Comparison of ENCODE assay signal across 10 cellular contexts in genomic region chr11:60951611-60951908, GRCh38. TPM values are rescaled to one million over a fixed set of nuclear protein-coding genes. Genes with fewer than 3 reads are reported as not detected.
DNase-seq lines count a peak whose midpoint lies in the region; FAIRE-seq and TF ChIP-seq lines count a peak whose summit lies in the region.
"Had no signal": no experiment of that assay in that cellular context is flagged by ENCODE, and none has a peak within 500 bp of the region (broad histone marks: within the 10 kb centered on the region; RNA-seq: fewer than 3 reads in every experiment).

No MANE protein-coding gene starts in this region.

- no peak for TF ChIP-seq POLR2A in suprapubic skin (IDR thresholded peaks at IDR 0.05)

- H3K4me1 ChIP-seq in liver (ENCODE audit: control insufficient read depth in 4 of 4, insufficient read depth in 4 of 4, low read length in 3 of 4) (peaks cover 5 to 23% (median 14%) of the 10 kb centered on the region in 4 donors), suprapubic skin (peaks cover 40% of the 10 kb centered on the region)

- H3K27ac Mint-ChIP-seq in IgD-negative memory B cell = peak overlapping the region; percentile 90 to 98 (median 94)

- 16% methylated on average over 9 of the region's 9 CpGs for WGBS in liver
- 16% methylated on average over 9 of the region's 9 CpGs for WGBS in suprapubic skin

- no peaks in the 10 kb centered on the region for H3K9me3 Mint-ChIP-seq in IgD-negative memory B cell

- H3K36me3 ChIP-seq in bronchial epithelial cell (ENCODE audit: control insufficient read depth, insufficient read depth, low read length) (no peaks in the 10 kb centered on the region), liver (ENCODE audit: control insufficient read depth in 4 of 4, insufficient read depth in 3 of 4, low read depth in 1 of 4, low read length in 3 of 4) (peaks cover 0 to 3% (median under 1%) of the 10 kb centered on the region in 4 donors), suprapubic skin (no peaks in the 10 kb centered on the region)

- TF ChIP-seq EP300 in suprapubic skin (IDR thresholded peaks at IDR 0.05) = no peak

- H3K9ac ChIP-seq in liver (ENCODE audit: low read depth in 1 of 2, low read length in 2 of 2) = peak overlapping the region in 1 of 2 donors; percentile 73

- FAIRE-seq in bronchial epithelial cell (lab: Jason Lieb, UNC) = no peak
- FAIRE-seq: H54 had no signal

- H3K9me3 ChIP-seq in liver (ENCODE audit: control insufficient read depth in 4 of 4, low read length in 3 of 4) (no peaks in the 10 kb centered on the region), suprapubic skin (no peaks in the 10 kb centered on the region)

- TF ChIP-seq CTCF in bronchial epithelial cell (IDR thresholded peaks at IDR 0.05; ENCODE audit: insufficient read depth, low read length, severe bottlenecking) (no peak), liver (IDR thresholded peaks at IDR 0.05; ENCODE audit: low read depth, low read length, missing input control) (no peak), suprapubic skin (IDR thresholded peaks at IDR 0.05) (no peak)

- peak overlapping the region; percentile 83 to 95 (median 88) for H3K4me3 Mint-ChIP-seq in IgD-negative memory B cell

- peaks cover 27 to 45% (median 33%) of the 10 kb centered on the region in 3 donors for H3K4me1 Mint-ChIP-seq in IgD-negative memory B cell

- DNase-seq in bronchial epithelial cell (ENCODE audit: low read depth) = no peak
- DNase-seq in suprapubic skin (ENCODE audit: low spot score in 2 of 2) = no peak
- no peak for DNase-seq in cerebellum (ENCODE audit: low spot score)
- no peak for DNase-seq in head of caudate nucleus
- no peak for DNase-seq in NCI-H524 treated with DMSO at 0.1 percent for 48 hours (lab: John Stamatoyannopoulos, UW)
- DNase-seq: erythroblast had no signal

- H3K4me3 ChIP-seq in bronchial epithelial cell (ENCODE audit: low read depth, low read length) (peak overlapping the region; percentile 17), liver (ENCODE audit: low read depth in 1 of 3, low read length in 3 of 3) (peak overlapping the region; percentile 6 to 88 (median 46)), suprapubic skin (peak overlapping the region; percentile 49)

- no peak for TF ChIP-seq RAD21 in liver (IDR thresholded peaks at IDR 0.05)

- H3K27me3 ChIP-seq in bronchial epithelial cell (ENCODE audit: control insufficient read depth, insufficient read depth, low read length) (no peaks in the 10 kb centered on the region), liver (ENCODE audit: control insufficient read depth in 4 of 4, insufficient read depth in 4 of 4, low read length in 3 of 4) (no peaks in the 10 kb centered on the region), suprapubic skin (no peaks in the 10 kb centered on the region)

- intact Hi-C loops in head of caudate nucleus (cut with DNase I) = no loop called here

- H3K27ac ChIP-seq in liver (ENCODE audit: low read depth in 1 of 2, low read length in 2 of 2) (peak overlapping the region; percentile 77 to 96), suprapubic skin (peak overlapping the region; percentile 77)

- H3K36me3 Mint-ChIP-seq in IgD-negative memory B cell = no peaks in the 10 kb centered on the region

- no peaks in the 10 kb centered on the region for H3K27me3 Mint-ChIP-seq in IgD-negative memory B cell

TF ChIP-seq in liver, 16 proteins besides CTCF, POLR2A, EP300 and RAD21:
- TF ChIP-seq FOXA2 (IDR thresholded peaks at IDR 0.05) = no peak
- TF ChIP-seq ZBTB33 (IDR thresholded peaks at IDR 0.05) = no peak
- no peak for TF ChIP-seq EGR1 (IDR thresholded peaks at IDR 0.05; ENCODE audit: low read depth in 2 of 2)
- TF ChIP-seq MAX (IDR thresholded peaks at IDR 0.05) = no peak
- no peak for TF ChIP-seq HNF4A (conservative IDR thresholded peaks at IDR 0.05)
- no peak for TF ChIP-seq YY1 (IDR thresholded peaks at IDR 0.05)
- no peak for TF ChIP-seq RXRA (IDR thresholded peaks at IDR 0.05)
- TF ChIP-seq TAF1 (conservative IDR thresholded peaks at IDR 0.05) = no peak
- TF ChIP-seq NR2F2 (IDR thresholded peaks at IDR 0.05) = no peak
- TF ChIP-seq SP1 (IDR thresholded peaks at IDR 0.05) = no peak
- no peak for TF ChIP-seq GABPA (IDR thresholded peaks at IDR 0.05 in 1 of 2, conservative IDR thresholded peaks at IDR 0.05 in 1 of 2)
- no peak for TF ChIP-seq HNF4G (IDR thresholded peaks at IDR 0.05)
- TF ChIP-seq, protein P1, sequence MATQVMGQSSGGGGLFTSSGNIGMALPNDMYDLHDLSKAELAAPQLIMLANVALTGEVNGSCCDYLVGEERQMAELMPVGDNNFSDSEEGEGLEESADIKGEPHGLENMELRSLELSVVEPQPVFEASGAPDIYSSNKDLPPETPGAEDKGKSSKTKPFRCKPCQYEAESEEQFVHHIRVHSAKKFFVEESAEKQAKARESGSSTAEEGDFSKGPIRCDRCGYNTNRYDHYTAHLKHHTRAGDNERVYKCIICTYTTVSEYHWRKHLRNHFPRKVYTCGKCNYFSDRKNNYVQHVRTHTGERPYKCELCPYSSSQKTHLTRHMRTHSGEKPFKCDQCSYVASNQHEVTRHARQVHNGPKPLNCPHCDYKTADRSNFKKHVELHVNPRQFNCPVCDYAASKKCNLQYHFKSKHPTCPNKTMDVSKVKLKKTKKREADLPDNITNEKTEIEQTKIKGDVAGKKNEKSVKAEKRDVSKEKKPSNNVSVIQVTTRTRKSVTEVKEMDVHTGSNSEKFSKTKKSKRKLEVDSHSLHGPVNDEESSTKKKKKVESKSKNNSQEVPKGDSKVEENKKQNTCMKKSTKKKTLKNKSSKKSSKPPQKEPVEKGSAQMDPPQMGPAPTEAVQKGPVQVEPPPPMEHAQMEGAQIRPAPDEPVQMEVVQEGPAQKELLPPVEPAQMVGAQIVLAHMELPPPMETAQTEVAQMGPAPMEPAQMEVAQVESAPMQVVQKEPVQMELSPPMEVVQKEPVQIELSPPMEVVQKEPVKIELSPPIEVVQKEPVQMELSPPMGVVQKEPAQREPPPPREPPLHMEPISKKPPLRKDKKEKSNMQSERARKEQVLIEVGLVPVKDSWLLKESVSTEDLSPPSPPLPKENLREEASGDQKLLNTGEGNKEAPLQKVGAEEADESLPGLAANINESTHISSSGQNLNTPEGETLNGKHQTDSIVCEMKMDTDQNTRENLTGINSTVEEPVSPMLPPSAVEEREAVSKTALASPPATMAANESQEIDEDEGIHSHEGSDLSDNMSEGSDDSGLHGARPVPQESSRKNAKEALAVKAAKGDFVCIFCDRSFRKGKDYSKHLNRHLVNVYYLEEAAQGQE (IDR thresholded peaks at IDR 0.05) = no peak
- TF ChIP-seq JUND (IDR thresholded peaks at IDR 0.05) = no peak
- TF ChIP-seq, protein P2, sequence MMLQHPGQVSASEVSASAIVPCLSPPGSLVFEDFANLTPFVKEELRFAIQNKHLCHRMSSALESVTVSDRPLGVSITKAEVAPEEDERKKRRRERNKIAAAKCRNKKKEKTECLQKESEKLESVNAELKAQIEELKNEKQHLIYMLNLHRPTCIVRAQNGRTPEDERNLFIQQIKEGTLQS (IDR thresholded peaks at IDR 0.05) = no peak
- no peak for TF ChIP-seq FOXA1 (IDR thresholded peaks at IDR 0.05)

RNA-seq across cellular contexts. Expression of gene SLC15A3, which starts 0.4 kb away (rescaled TPM):
- polyA plus RNA-seq in IgD-negative memory B cell (15.2 TPM), liver (10 to 100 TPM; 13.1 to 19.6 TPM)
- total RNA-seq in bronchial epithelial cell (0.38 and 1.3 TPM in 2 replicates), liver (10 to 100 TPM in 1 of 2 donors, 1 to 10 TPM in 1; 9.0 to 20.9 TPM), suprapubic skin (10 to 100 TPM in 2 of 4 donors, 1 to 10 TPM in 2; 1.7 to 10.5 (median 9.8) TPM), cerebellum (3.3 TPM)

RNA-seq across cellular contexts. Expression of gene CD6, which starts 19.9 kb away (rescaled TPM):
- 8.6 TPM for polyA plus RNA-seq in IgD-negative memory B cell
- not detected in 2 replicates for total RNA-seq in bronchial epithelial cell
- under 1 TPM; 0.42 to 0.59 TPM for total RNA-seq in liver
- polyA plus RNA-seq in liver = under 1 TPM; 0.31 to 0.48 TPM
- total RNA-seq in suprapubic skin = 1 to 10 TPM in 2 of 4 donors, under 1 TPM in 2; 0.15 to 1.7 (median 1.2) TPM
- 0.27 TPM for total RNA-seq in cerebellum
- total RNA-seq: RPMI7951 had no signal

RNA-seq across cellular contexts. Expression of gene TMEM132A, which starts 27.3 kb away (rescaled TPM):
- polyA plus RNA-seq in IgD-negative memory B cell (0.26 TPM), liver (1 to 10 TPM in 1 of 2 donors, under 1 TPM in 1; 0.60 to 1.1 TPM)
- total RNA-seq in bronchial epithelial cell (22.6 and 25.2 TPM in 2 replicates), liver (1 to 10 TPM; 1.0 to 1.6 TPM), suprapubic skin (1 to 10 TPM; 7.5 to 9.6 (median 8.0) TPM), cerebellum (69.1 TPM)

RNA-seq across cellular contexts. Expression of gene TMEM109, which starts 37.6 kb away (rescaled TPM):
- polyA plus RNA-seq in IgD-negative memory B cell = 259 TPM
- total RNA-seq in bronchial epithelial cell = 7.6 and 7.7 TPM in 2 replicates
- total RNA-seq in liver = 10 to 100 TPM; 20.6 to 21.2 TPM
- polyA plus RNA-seq in liver = 10 to 100 TPM; 40.0 to 40.3 TPM
- total RNA-seq in suprapubic skin = 100 to 1,000 TPM in 3 of 4 donors, 10 to 100 TPM in 1; 67.4 to 128 (median 110) TPM
- 7.3 TPM for total RNA-seq in cerebellum

RNA-seq across cellular contexts. Expression of gene PRPF19, which starts 45.2 kb away (rescaled TPM):
- polyA plus RNA-seq in IgD-negative memory B cell = 18.5 TPM
- 30.2 and 36.1 TPM in 2 replicates for total RNA-seq in bronchial epithelial cell
- total RNA-seq in liver = 10 to 100 TPM; 36.2 to 44.6 TPM
- polyA plus RNA-seq in liver = 10 to 100 TPM; 25.4 to 57.1 TPM
- 100 to 1,000 TPM; 101 to 153 (median 116) TPM for total RNA-seq in suprapubic skin
- total RNA-seq in cerebellum = 48.2 TPM
